Comparison of ENCODE assay signal across 8 cellular contexts in the genomic region with DNA sequence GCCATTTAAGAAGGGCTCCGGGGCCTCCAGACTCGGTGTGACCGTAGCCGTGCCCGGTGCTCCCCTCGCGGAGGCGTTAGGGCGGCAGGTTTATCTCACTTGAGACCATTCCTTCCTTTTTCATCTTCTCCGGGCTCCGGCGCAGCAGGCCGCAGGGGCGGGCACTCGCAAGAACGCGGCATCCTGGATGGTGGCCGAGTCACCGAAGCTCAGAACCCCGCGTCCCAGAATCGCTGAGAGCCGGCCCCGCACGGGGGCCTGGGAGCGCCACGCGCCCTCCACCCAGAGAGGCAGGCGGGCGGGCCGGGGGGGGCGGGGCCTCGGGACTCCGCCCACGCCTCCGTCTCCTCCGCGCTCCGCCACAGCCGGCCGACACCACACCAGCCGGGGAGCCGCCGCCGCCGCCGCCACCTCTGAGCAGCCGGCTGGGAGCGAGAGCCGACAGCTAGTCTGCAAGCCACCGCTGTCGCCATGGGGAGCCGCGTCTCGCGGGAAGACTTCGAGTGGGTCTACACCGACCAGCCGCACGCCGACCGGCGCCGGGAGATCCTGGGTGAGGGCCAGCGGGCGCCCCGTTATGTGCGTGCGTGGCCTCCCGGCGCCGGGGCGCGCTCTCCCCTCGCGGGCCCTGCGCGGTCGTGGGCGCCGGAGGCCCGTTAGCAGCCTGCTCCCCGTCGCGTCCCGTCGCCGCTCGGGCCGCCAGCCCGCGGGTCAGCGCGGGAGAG. TPM values are rescaled to one million over a fixed set of nuclear protein-coding genes. Genes with fewer than 3 reads are reported as not detected.
DNase-seq lines count a peak whose midpoint lies in the region; ATAC-seq, FAIRE-seq and TF ChIP-seq lines count a peak whose summit lies in the region.

Gene DEGS1, plus strand, starts transcription at position 375 of the 725 bp plus-strand sequence. Its CDS starts 97 bp downstream, at position 472.

- peaks cover 7% of the 10 kb centered on the region for H3K36me3 Mint-ChIP-seq in type B pancreatic cell

- peak; percentile 87 for DNase-seq in GM12891 (ENCODE audit: insufficient read length, low spot score)
- DNase-seq in NCI-H1092 treated with DMSO at 0.1 percent for 48 hours (lab: John Stamatoyannopoulos, UW) = peak; percentile 90
- DNase-seq in SW480 (ENCODE audit: low spot score) = peak; percentile 83
- DNase-seq in activated naive CD8-positive, alpha-beta T cell treated with anti-CD3 and anti-CD28 coated beads, Interleukin-2, amount 50 U/mL, for 16 hours (ENCODE audit: low read depth, low spot score) = peak; percentile 46
- peak; percentile 95 for DNase-seq in cardiac septum (ENCODE audit: low spot score)
- DNase-seq in posterior cingulate gyrus = peak; percentile 73 to 97 (median 82)
- peak; percentile 88 for DNase-seq in type B pancreatic cell (ENCODE audit: extremely low spot score, unreplicated experiment)

- peak within 1 kb of the TSS; percentile 90 for H3K4me3 Mint-ChIP-seq in type B pancreatic cell

- TF ChIP-seq POLR2A in GM12891 (IDR thresholded peaks at IDR 0.05; ENCODE audit: low read depth, low read length) = peak; percentile 83

- intact Hi-C loops in cardiac septum (cut with DNase I) = loop anchor here (5.0 kb wide), 2 partner anchors 71 to 149 kb away; partner anchors contain the start of genes FBXO28 and NVL
- intact Hi-C loops in posterior cingulate gyrus (cut with DNase I) = loop anchor here (2.0 to 10.0 kb wide), 4 partner anchors 68 to 338 kb away; partner anchors contain the start of genes FBXO28, NVL and TP53BP2

- H3K4me1 Mint-ChIP-seq in type B pancreatic cell (ENCODE audit: unreplicated experiment) = peaks cover 16% of the 10 kb centered on the region

- TF ChIP-seq CTCF in type B pancreatic cell (conservative IDR thresholded peaks at IDR 0.05) = no peak

- peak; percentile 79 for ATAC-seq in HG02642 (IDR thresholded peaks at IDR 0.05; ENCODE audit: poor library complexity, unreplicated experiment)

- FAIRE-seq in GM12891 (lab: Jason Lieb, UNC) = no peak

- H3K27ac Mint-ChIP-seq in type B pancreatic cell = peak within 1 kb of the TSS; percentile 89

- no peaks in the 10 kb centered on the region for H3K27me3 Mint-ChIP-seq in type B pancreatic cell

- no peaks in the 10 kb centered on the region for H3K9me3 Mint-ChIP-seq in type B pancreatic cell

TF ChIP-seq in GM12891, 5 proteins besides CTCF, POLR2A, EP300 and RAD21:
- TF ChIP-seq POU2F2 (IDR thresholded peaks at IDR 0.05; ENCODE audit: low read depth, low read length) (no peak), POLR2AphosphoS5 (IDR thresholded peaks at IDR 0.05; ENCODE audit: low read depth, low read length) (peak; percentile 74), SPI1 (IDR thresholded peaks at IDR 0.05; ENCODE audit: low read depth, low read length) (no peak), TAF1 (IDR thresholded peaks at IDR 0.05; ENCODE audit: low read depth, low read length) (no peak; the same call in 1 of the 2 replicates)

RNA-seq across cellular contexts. Expression of gene DEGS1, which starts in this region (rescaled TPM):
- 26.3 TPM for polyA plus RNA-seq in GM12891 (2012; ENCODE audit: low read depth, missing spikeins)
- total RNA-seq in cardiac septum (36.1 TPM), type B pancreatic cell (ENCODE audit: low replicate concordance) (51.0 and 51.9 TPM in 2 replicates)

Comparison
In these comparisons a context has a peak if more than half of its experiments do, and no peak if none do; other contexts are left out.
1. Peak in every context shown above with its lines: DNase-seq and ATAC-seq.